Comparison of ENCODE assay signal across 4 cellular contexts in genomic region chr17:5435781-5436315, GRCh38. TPM values are rescaled to one million over a fixed set of nuclear protein-coding genes. Genes with fewer than 3 reads are reported as not detected.
DNase-seq lines count a peak whose midpoint lies in the region; ATAC-seq and TF ChIP-seq lines count a peak whose summit lies in the region.
"Not testable (repeated sequence)": the region's sequence is repeated elsewhere in the genome, so short reads cannot be mapped to it uniquely, and the experiment has no call there.

No MANE protein-coding gene starts in this region.

- H3K4me1 ChIP-seq in thyroid gland = peaks cover 10% of the 10 kb centered on the region in 2 donors

- ATAC-seq in activated T-cell treated with anti-CD3 and anti-CD28 coated beads, Interleukin-2, amount 50 U/mL, for 4 hours = not testable (repeated sequence)

- peak overlapping the region; percentile 92 for H3K4me3 Mint-ChIP-seq in activated T-cell treated with anti-CD3 and anti-CD28 coated beads, Interleukin-2, amount 50 U/mL, for 4 hours

- H3K27me3 Mint-ChIP-seq in activated T-cell treated with anti-CD3 and anti-CD28 coated beads, Interleukin-2, amount 50 U/mL, for 4 hours (ENCODE audit: low read depth) = not testable (repeated sequence)

- not testable (repeated sequence) for H3K27ac ChIP-seq in thyroid gland

- H3K4me1 Mint-ChIP-seq in activated T-cell treated with anti-CD3 and anti-CD28 coated beads, Interleukin-2, amount 50 U/mL, for 4 hours (ENCODE audit: low read depth) = peaks cover 33% of the 10 kb centered on the region

- not testable (repeated sequence) for H3K9me3 ChIP-seq in thyroid gland

- H3K9me3 Mint-ChIP-seq in activated T-cell treated with anti-CD3 and anti-CD28 coated beads, Interleukin-2, amount 50 U/mL, for 4 hours = not testable (repeated sequence)

- WGBS in thyroid gland, 2 donors = 90 to 91% methylated on average over 12 of the region's 12 CpGs

- TF ChIP-seq CTCF in NB4 (IDR thresholded peaks at IDR 0.05; ENCODE audit: low read depth, low read length); fibroblast of mammary gland (conservative IDR thresholded peaks at IDR 0.05; ENCODE audit: control insufficient read depth, insufficient read depth, low read depth, low read length); thyroid gland (IDR thresholded peaks at IDR 0.05): not testable (repeated sequence)

- intact Hi-C loops in thyroid gland (cut with DNase I) = loop anchor here (10.0 kb wide), 1 partner anchor 151 kb away; the partner anchor contains the start of gene RABEP1

- not testable (repeated sequence) for DNase-seq in NB4 (ENCODE audit: low read depth); activated T-cell treated with anti-CD3 and anti-CD28 coated beads, Interleukin-2, amount 50 U/mL, for 4 hours
- peak; percentile 46 for DNase-seq in fibroblast of mammary gland (ENCODE audit: low read depth)
- peak; percentile 18 to 26 for DNase-seq in thyroid gland

- H3K4me3 ChIP-seq in NB4 (ENCODE audit: low read depth, low read length) = peak overlapping the region; percentile 98
- H3K4me3 ChIP-seq in fibroblast of mammary gland (ENCODE audit: control insufficient read depth, low read depth, low read length); thyroid gland (replicated peaks in 1 of 3): not testable (repeated sequence)

- H3K36me3 ChIP-seq in thyroid gland = peaks cover 40 to 44% of the 10 kb centered on the region in 2 donors

- H3K27me3 ChIP-seq in thyroid gland = not testable (repeated sequence)

- peaks cover 62% of the 10 kb centered on the region for H3K36me3 Mint-ChIP-seq in activated T-cell treated with anti-CD3 and anti-CD28 coated beads, Interleukin-2, amount 50 U/mL, for 4 hours (ENCODE audit: insufficient read depth)

- not testable (repeated sequence) for TF ChIP-seq POLR2A in NB4 (IDR thresholded peaks at IDR 0.05; ENCODE audit: extremely low read depth, insufficient read length); thyroid gland (IDR thresholded peaks at IDR 0.05)

RNA-seq across cellular contexts. Expression of gene C1QBP, which starts 3.1 kb away (rescaled TPM):
- total RNA-seq in activated T-cell treated with anti-CD3 and anti-CD28 coated beads, Interleukin-2, amount 50 U/mL, for 4 hours = 100 to 1,000 TPM; 663 to 755 (median 712) TPM
- total RNA-seq in thyroid gland = 100 to 1,000 TPM in 3 of 4 donors, 10 to 100 TPM in 1; 75.4 to 143 (median 113) TPM

RNA-seq across cellular contexts. Expression of gene RPAIN, which starts 15.9 kb away (rescaled TPM):
- total RNA-seq in activated T-cell treated with anti-CD3 and anti-CD28 coated beads, Interleukin-2, amount 50 U/mL, for 4 hours = 10 to 100 TPM; 68.5 to 81.5 (median 76.2) TPM
- total RNA-seq in thyroid gland = 10 to 100 TPM; 33.9 to 67.1 (median 49.4) TPM

RNA-seq across cellular contexts. Expression of gene NUP88, which starts 16.4 kb away (rescaled TPM):
- total RNA-seq in activated T-cell treated with anti-CD3 and anti-CD28 coated beads, Interleukin-2, amount 50 U/mL, for 4 hours = 100 to 1,000 TPM; 171 to 184 (median 180) TPM
- total RNA-seq in thyroid gland = 100 to 1,000 TPM in 3 of 4 donors, 10 to 100 TPM in 1; 84.8 to 158 (median 134) TPM

RNA-seq across cellular contexts. Expression of gene DHX33, which starts 32.9 kb away (rescaled TPM):
- 10 to 100 TPM; 54.1 to 59.9 (median 58.0) TPM for total RNA-seq in activated T-cell treated with anti-CD3 and anti-CD28 coated beads, Interleukin-2, amount 50 U/mL, for 4 hours
- 10 to 100 TPM in 2 of 4 donors, 1 to 10 TPM in 2; 9.2 to 11.2 (median 9.8) TPM for total RNA-seq in thyroid gland

RNA-seq across cellular contexts. Expression of gene DERL2, which starts 50.1 kb away (rescaled TPM):
- 10 to 100 TPM; 77.3 to 90.3 (median 82.1) TPM for total RNA-seq in activated T-cell treated with anti-CD3 and anti-CD28 coated beads, Interleukin-2, amount 50 U/mL, for 4 hours
- 100 to 1,000 TPM in 1 of 4 donors, 10 to 100 TPM in 3; 29.6 to 107 (median 52.5) TPM for total RNA-seq in thyroid gland

Comparison
In these comparisons a context has a peak if more than half of its experiments do, and no peak if none do; other contexts are left out.
1. RNA of gene C1QBP, which starts 3.1 kb away (total RNA-seq): 663 to 755 TPM in activated T-cell treated with anti-CD3 and anti-CD28 coated beads, Interleukin-2, amount 50 U/mL, for 4 hours; 75.4 to 143 TPM in thyroid gland; every median in the first group is over 4 times any median in the second.